In the genomic region with DNA sequence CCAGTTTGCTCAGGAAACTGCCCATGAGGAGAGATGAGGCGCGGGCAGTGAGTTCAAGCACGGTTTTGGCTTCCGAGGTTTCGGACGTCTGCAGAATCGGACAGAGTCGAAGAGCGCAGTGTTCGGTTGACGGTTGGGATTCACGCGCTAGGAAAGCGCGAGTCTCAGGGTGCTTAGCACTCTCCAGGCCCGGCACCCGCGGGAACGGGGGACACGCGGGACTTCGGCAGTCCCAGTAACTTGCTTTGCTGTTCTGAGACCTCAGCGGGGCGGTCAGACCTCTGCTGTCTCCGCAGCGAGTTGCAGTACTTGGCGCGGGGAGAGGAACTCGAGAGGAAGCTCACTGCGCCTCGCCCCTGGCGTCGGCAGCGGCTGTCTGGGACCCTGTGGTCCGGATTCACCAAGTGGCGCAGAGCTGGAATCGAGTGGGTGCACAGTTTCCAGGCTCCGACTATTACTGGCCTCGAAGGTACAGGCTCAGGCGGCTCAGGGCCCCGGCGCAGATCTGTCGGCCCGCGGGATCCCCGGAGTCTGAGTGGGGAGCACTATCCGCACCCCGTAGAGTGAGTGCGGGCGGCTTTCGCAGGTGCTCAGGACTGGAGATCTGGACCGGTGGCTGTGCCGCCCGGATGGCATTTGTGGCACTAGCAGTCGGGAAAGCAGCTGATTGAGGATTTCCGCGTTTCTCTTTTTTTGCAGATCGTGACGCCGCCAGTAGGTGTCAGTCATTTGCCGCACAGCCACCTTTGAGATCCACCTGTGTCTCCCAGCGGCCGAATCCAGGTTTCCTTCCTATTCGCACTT, we compare ENCODE assay signal across 2 cellular contexts.
TF ChIP-seq lines count a peak whose summit lies in the region.

TSS of gene POM121L2 (minus strand) at position 128 of the 804 bp plus-strand sequence. CDS start at position 25, 103 bp downstream.

TF ChIP-seq in WTC11, 78 proteins besides CTCF, POLR2A, EP300 and RAD21 (continued from another document and continues in another):
- TF ChIP-seq ETV6 (CRISPR knock-in tag; IDR thresholded peaks at IDR 0.05) (peak; percentile 38; the same call in 1 of the 2 replicates), FOXK1 (CRISPR knock-in tag; IDR thresholded peaks at IDR 0.05) (peak; percentile 59; the same call in 1 of the 2 replicates), TEAD4 (CRISPR knock-in tag; IDR thresholded peaks at IDR 0.05) (peak; percentile 10; the same call in 1 of the 2 replicates), ZNF138 (CRISPR knock-in tag; conservative IDR thresholded peaks at IDR 0.05) (no peak; the same call in 1 of the 2 replicates), FOXJ3 (CRISPR knock-in tag; IDR thresholded peaks at IDR 0.05; ENCODE audit: borderline replicate concordance) (no peak), TEAD1 (CRISPR knock-in tag; IDR thresholded peaks at IDR 0.05) (no peak), E2F4 (CRISPR knock-in tag; IDR thresholded peaks at IDR 0.05; ENCODE audit: borderline replicate concordance, low read depth) (no peak), E2F5 (CRISPR knock-in tag; IDR thresholded peaks at IDR 0.05) (0 out of 2 replicates have a peak, but pooled peaks have one; percentile 18), ZNF281 (CRISPR knock-in tag; IDR thresholded peaks at IDR 0.05) (0 out of 2 replicates have a peak, but pooled peaks have one; percentile 16), ZNF416 (CRISPR knock-in tag; IDR thresholded peaks at IDR 0.05) (no peak), FOXP1 (CRISPR knock-in tag; IDR thresholded peaks at IDR 0.05; ENCODE audit: borderline replicate concordance) (peak; percentile 8; the same call in 1 of the 2 replicates), ESRRA (CRISPR knock-in tag; IDR thresholded peaks at IDR 0.05; ENCODE audit: borderline replicate concordance) (no peak), ZBTB43 (CRISPR knock-in tag; IDR thresholded peaks at IDR 0.05) (0 out of 2 replicates have a peak, but pooled peaks have one; percentile 5)
- TF ChIP-seq, protein P1, sequence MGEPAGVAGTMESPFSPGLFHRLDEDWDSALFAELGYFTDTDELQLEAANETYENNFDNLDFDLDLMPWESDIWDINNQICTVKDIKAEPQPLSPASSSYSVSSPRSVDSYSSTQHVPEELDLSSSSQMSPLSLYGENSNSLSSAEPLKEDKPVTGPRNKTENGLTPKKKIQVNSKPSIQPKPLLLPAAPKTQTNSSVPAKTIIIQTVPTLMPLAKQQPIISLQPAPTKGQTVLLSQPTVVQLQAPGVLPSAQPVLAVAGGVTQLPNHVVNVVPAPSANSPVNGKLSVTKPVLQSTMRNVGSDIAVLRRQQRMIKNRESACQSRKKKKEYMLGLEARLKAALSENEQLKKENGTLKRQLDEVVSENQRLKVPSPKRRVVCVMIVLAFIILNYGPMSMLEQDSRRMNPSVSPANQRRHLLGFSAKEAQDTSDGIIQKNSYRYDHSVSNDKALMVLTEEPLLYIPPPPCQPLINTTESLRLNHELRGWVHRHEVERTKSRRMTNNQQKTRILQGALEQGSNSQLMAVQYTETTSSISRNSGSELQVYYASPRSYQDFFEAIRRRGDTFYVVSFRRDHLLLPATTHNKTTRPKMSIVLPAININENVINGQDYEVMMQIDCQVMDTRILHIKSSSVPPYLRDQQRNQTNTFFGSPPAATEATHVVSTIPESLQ (CRISPR knock-in tag; IDR thresholded peaks at IDR 0.05) = no peak

TF ChIP-seq in HepG2, 621 proteins besides CTCF, POLR2A, EP300 and RAD21 (continued from another document and continues in another):
- peak; percentile 47; the same call in 1 of the 2 replicates for TF ChIP-seq TBX2 (CRISPR knock-in tag; IDR thresholded peaks at IDR 0.05; ENCODE audit: borderline replicate concordance)
- no peak for TF ChIP-seq ZNF414 (CRISPR knock-in tag; IDR thresholded peaks at IDR 0.05)
- TF ChIP-seq SOX13 (IDR thresholded peaks at IDR 0.05) = 0 out of 2 replicates have a peak, but pooled peaks have one; percentile 9
- 0 out of 4 replicates have a peak, but pooled peaks of 1 of the 2 experiments have one; percentile 15 for TF ChIP-seq SOX13 (CRISPR knock-in tag; conservative IDR thresholded peaks at IDR 0.05 in 1 of 2, IDR thresholded peaks at IDR 0.05 in 1 of 2)
- TF ChIP-seq MIER3 (CRISPR knock-in tag; IDR thresholded peaks at IDR 0.05; ENCODE audit: borderline replicate concordance) = peak; percentile 63; the same call in 1 of the 2 replicates
- TF ChIP-seq, protein P2, sequence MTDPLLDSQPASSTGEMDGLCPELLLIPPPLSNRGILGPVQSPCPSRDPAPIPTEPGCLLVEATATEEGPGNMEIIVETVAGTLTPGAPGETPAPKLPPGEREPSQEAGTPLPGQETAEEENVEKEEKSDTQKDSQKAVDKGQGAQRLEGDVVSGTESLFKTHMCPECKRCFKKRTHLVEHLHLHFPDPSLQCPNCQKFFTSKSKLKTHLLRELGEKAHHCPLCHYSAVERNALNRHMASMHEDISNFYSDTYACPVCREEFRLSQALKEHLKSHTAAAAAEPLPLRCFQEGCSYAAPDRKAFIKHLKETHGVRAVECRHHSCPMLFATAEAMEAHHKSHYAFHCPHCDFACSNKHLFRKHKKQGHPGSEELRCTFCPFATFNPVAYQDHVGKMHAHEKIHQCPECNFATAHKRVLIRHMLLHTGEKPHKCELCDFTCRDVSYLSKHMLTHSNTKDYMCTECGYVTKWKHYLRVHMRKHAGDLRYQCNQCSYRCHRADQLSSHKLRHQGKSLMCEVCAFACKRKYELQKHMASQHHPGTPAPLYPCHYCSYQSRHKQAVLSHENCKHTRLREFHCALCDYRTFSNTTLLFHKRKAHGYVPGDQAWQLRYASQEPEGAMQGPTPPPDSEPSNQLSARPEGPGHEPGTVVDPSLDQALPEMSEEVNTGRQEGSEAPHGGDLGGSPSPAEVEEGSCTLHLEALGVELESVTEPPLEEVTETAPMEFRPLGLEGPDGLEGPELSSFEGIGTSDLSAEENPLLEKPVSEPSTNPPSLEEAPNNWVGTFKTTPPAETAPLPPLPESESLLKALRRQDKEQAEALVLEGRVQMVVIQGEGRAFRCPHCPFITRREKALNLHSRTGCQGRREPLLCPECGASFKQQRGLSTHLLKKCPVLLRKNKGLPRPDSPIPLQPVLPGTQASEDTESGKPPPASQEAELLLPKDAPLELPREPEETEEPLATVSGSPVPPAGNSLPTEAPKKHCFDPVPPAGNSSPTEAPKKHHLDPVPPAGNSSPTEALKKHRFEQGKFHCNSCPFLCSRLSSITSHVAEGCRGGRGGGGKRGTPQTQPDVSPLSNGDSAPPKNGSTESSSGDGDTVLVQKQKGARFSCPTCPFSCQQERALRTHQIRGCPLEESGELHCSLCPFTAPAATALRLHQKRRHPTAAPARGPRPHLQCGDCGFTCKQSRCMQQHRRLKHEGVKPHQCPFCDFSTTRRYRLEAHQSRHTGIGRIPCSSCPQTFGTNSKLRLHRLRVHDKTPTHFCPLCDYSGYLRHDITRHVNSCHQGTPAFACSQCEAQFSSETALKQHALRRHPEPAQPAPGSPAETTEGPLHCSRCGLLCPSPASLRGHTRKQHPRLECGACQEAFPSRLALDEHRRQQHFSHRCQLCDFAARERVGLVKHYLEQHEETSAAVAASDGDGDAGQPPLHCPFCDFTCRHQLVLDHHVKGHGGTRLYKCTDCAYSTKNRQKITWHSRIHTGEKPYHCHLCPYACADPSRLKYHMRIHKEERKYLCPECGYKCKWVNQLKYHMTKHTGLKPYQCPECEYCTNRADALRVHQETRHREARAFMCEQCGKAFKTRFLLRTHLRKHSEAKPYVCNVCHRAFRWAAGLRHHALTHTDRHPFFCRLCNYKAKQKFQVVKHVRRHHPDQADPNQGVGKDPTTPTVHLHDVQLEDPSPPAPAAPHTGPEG (CRISPR knock-in tag; IDR thresholded peaks at IDR 0.05) = 0 out of 2 replicates have a peak, but pooled peaks have one; percentile 35
- TF ChIP-seq ZKSCAN8 (CRISPR knock-in tag; IDR thresholded peaks at IDR 0.05; ENCODE audit: borderline replicate concordance) = peak; percentile 52; the same call in 1 of the 2 replicates
- no peak for TF ChIP-seq BRF2 (CRISPR knock-in tag; IDR thresholded peaks at IDR 0.05)
- TF ChIP-seq THAP11 (CRISPR knock-in tag; IDR thresholded peaks at IDR 0.05) = peak; percentile 61
- TF ChIP-seq KDM3A (CRISPR knock-in tag; IDR thresholded peaks at IDR 0.05; ENCODE audit: low read depth) = 0 out of 2 replicates have a peak, but pooled peaks have one; percentile 38
- TF ChIP-seq ZEB1 (IDR thresholded peaks at IDR 0.05; ENCODE audit: insufficient replicate concordance, low read depth) = peak; percentile 57
- TF ChIP-seq ZNF607 (CRISPR knock-in tag; IDR thresholded peaks at IDR 0.05; ENCODE audit: borderline replicate concordance) = 0 out of 2 replicates have a peak, but pooled peaks have one; percentile 28
- 0 out of 2 replicates have a peak, but pooled peaks have one; percentile 18 for TF ChIP-seq PHF8 (CRISPR knock-in tag; IDR thresholded peaks at IDR 0.05)
- peak; percentile 35; the same call in 1 of the 2 replicates for TF ChIP-seq SMAD3 (CRISPR knock-in tag; IDR thresholded peaks at IDR 0.05)
- TF ChIP-seq ZNF496 (CRISPR knock-in tag; IDR thresholded peaks at IDR 0.05; ENCODE audit: insufficient replicate concordance) = no peak
- peak; percentile 50; the same call in 1 of the 2 replicates for TF ChIP-seq ZNF441 (CRISPR knock-in tag; IDR thresholded peaks at IDR 0.05; ENCODE audit: borderline replicate concordance)
- TF ChIP-seq KDM5B (CRISPR knock-in tag; IDR thresholded peaks at IDR 0.05; ENCODE audit: borderline replicate concordance) = peak; percentile 44; the same call in 1 of the 2 replicates
- peak; percentile 24; the same call in 1 of the 2 replicates for TF ChIP-seq ZFX (CRISPR knock-in tag; IDR thresholded peaks at IDR 0.05; ENCODE audit: low read depth)
- peak; percentile 81 for TF ChIP-seq XRCC5 (optimal IDR thresholded peaks at IDR 0.05; ENCODE audit: low read length)
- TF ChIP-seq SRY (CRISPR knock-in tag; IDR thresholded peaks at IDR 0.05) = peak; percentile 94
- TF ChIP-seq MTF2 (CRISPR knock-in tag; IDR thresholded peaks at IDR 0.05; ENCODE audit: borderline replicate concordance) = peak; percentile 74; the same call in 1 of the 2 replicates
- peak; percentile 91; the same call in 1 of the 2 replicates for TF ChIP-seq ZNF276 (CRISPR knock-in tag; IDR thresholded peaks at IDR 0.05; ENCODE audit: low read depth)
- TF ChIP-seq ATF3 (CRISPR knock-in tag; IDR thresholded peaks at IDR 0.05) = no peak
- TF ChIP-seq FOXK1 (CRISPR knock-in tag; IDR thresholded peaks at IDR 0.05; ENCODE audit: borderline replicate concordance, low read depth) = no peak
- peak; percentile 81 for TF ChIP-seq SMC3 (IDR thresholded peaks at IDR 0.05; ENCODE audit: low read length)
- TF ChIP-seq NR2F1 (CRISPR knock-in tag; IDR thresholded peaks at IDR 0.05) = no peak
- 0 out of 2 replicates have a peak, but pooled peaks have one; percentile 16 for TF ChIP-seq KAT8 (CRISPR knock-in tag; IDR thresholded peaks at IDR 0.05)
- TF ChIP-seq KLF6 (CRISPR knock-in tag; IDR thresholded peaks at IDR 0.05) = no peak
- TF ChIP-seq, protein P3, sequence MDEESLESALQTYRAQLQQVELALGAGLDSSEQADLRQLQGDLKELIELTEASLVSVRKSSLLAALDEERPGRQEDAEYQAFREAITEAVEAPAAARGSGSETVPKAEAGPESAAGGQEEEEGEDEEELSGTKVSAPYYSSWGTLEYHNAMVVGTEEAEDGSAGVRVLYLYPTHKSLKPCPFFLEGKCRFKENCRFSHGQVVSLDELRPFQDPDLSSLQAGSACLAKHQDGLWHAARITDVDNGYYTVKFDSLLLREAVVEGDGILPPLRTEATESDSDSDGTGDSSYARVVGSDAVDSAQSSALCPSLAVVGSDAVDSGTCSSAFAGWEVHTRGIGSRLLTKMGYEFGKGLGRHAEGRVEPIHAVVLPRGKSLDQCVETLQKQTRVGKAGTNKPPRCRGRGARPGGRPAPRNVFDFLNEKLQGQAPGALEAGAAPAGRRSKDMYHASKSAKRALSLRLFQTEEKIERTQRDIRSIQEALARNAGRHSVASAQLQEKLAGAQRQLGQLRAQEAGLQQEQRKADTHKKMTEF (CRISPR knock-in tag; IDR thresholded peaks at IDR 0.05) = peak; percentile 46; the same call in 1 of the 2 replicates
- TF ChIP-seq, protein P4, sequence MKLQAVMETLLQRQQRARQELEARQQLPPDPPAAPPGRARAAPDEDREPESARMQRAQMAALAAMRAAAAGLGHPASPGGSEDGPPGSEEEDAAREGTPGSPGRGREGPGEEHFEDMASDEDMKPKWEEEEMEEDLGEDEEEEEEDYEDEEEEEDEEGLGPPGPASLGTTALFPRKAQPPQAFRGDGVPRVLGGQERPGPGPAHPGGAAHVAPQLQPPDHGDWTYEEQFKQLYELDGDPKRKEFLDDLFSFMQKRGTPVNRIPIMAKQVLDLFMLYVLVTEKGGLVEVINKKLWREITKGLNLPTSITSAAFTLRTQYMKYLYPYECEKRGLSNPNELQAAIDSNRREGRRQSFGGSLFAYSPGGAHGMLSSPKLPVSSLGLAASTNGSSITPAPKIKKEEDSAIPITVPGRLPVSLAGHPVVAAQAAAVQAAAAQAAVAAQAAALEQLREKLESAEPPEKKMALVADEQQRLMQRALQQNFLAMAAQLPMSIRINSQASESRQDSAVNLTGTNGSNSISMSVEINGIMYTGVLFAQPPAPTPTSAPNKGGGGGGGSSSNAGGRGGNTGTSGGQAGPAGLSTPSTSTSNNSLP (IDR thresholded peaks at IDR 0.05; ENCODE audit: low read depth, low read length) = no peak
- peak; percentile 11; the same call in 1 of the 2 replicates for TF ChIP-seq ZNF225 (CRISPR knock-in tag; IDR thresholded peaks at IDR 0.05)
- TF ChIP-seq BORCS8-MEF2B (CRISPR knock-in tag; IDR thresholded peaks at IDR 0.05) = peak; percentile 76
- 0 out of 2 replicates have a peak, but pooled peaks have one; percentile 64 for TF ChIP-seq ZNF782 (CRISPR knock-in tag; IDR thresholded peaks at IDR 0.05; ENCODE audit: borderline replicate concordance)
